Comparison of ENCODE assay signal across 1 cellular context in the genomic region with DNA sequence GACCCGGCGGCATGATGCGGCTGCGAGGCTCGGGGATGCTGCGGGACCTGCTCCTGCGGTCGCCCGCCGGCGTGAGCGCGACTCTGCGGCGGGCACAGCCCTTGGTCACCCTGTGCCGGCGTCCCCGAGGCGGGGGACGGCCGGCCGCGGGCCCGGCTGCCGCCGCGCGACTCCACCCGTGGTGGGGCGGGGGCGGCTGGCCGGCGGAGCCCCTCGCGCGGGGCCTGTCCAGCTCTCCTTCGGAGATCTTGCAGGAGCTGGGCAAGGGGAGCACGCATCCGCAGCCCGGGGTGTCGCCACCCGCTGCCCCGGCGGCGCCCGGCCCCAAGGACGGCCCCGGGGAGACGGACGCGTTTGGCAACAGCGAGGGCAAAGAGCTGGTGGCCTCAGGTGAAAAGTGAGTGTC.
A peak's percentile ranks its signal among the peaks of the same experiment; 100 is the strongest.
TF ChIP-seq lines count a peak whose summit lies in the region.

No MANE protein-coding gene starts in this region.

TF ChIP-seq in K562, 482 proteins besides CTCF, POLR2A, EP300 and RAD21 (continued from another document):
- peak; percentile 74 for TF ChIP-seq FIP1L1 (IDR thresholded peaks at IDR 0.05; ENCODE audit: low read depth, low read length, poor library complexity, severe bottlenecking)
- TF ChIP-seq, protein P1, sequence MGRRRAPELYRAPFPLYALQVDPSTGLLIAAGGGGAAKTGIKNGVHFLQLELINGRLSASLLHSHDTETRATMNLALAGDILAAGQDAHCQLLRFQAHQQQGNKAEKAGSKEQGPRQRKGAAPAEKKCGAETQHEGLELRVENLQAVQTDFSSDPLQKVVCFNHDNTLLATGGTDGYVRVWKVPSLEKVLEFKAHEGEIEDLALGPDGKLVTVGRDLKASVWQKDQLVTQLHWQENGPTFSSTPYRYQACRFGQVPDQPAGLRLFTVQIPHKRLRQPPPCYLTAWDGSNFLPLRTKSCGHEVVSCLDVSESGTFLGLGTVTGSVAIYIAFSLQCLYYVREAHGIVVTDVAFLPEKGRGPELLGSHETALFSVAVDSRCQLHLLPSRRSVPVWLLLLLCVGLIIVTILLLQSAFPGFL (CRISPR knock-in tag; IDR thresholded peaks at IDR 0.05) = no peak
- no peak for TF ChIP-seq ZNF277 (CRISPR knock-in tag; IDR thresholded peaks at IDR 0.05; ENCODE audit: borderline replicate concordance)
- TF ChIP-seq GABPA (tag; conservative IDR thresholded peaks at IDR 0.05; ENCODE audit: low read depth) = no peak
- no peak for TF ChIP-seq PYGO2 (tag; IDR thresholded peaks at IDR 0.05)
- no peak for TF ChIP-seq MBD2 (IDR thresholded peaks at IDR 0.05; ENCODE audit: borderline replicate concordance, low read depth)
- no peak; the same call in 1 of the 2 replicates for TF ChIP-seq ZC3H4 (CRISPR knock-in tag; IDR thresholded peaks at IDR 0.05; ENCODE audit: borderline replicate concordance)
- no peak for TF ChIP-seq SOX6 (IDR thresholded peaks at IDR 0.05)
- TF ChIP-seq HBP1 (CRISPR knock-in tag; IDR thresholded peaks at IDR 0.05) = no peak
- TF ChIP-seq ZNF766 (CRISPR knock-in tag; conservative IDR thresholded peaks at IDR 0.05) = no peak
- no peak for TF ChIP-seq POLR3A (IDR thresholded peaks at IDR 0.05; ENCODE audit: borderline replicate concordance, extremely low read depth, insufficient read depth, insufficient read length)
- TF ChIP-seq PHB2 (IDR thresholded peaks at IDR 0.05; ENCODE audit: low read depth) = no peak
- TF ChIP-seq SIN3A (IDR thresholded peaks at IDR 0.05; ENCODE audit: borderline replicate concordance in 2 of 2, control insufficient read depth in 1 of 2, low read depth in 2 of 2, low read length in 2 of 2) = peak in 1 of 2 experiments; percentile 11; a peak in 1 of 4 replicates
- no peak for TF ChIP-seq SIRT6 (IDR thresholded peaks at IDR 0.05; ENCODE audit: low read depth, low read length)
- TF ChIP-seq, protein P2, sequence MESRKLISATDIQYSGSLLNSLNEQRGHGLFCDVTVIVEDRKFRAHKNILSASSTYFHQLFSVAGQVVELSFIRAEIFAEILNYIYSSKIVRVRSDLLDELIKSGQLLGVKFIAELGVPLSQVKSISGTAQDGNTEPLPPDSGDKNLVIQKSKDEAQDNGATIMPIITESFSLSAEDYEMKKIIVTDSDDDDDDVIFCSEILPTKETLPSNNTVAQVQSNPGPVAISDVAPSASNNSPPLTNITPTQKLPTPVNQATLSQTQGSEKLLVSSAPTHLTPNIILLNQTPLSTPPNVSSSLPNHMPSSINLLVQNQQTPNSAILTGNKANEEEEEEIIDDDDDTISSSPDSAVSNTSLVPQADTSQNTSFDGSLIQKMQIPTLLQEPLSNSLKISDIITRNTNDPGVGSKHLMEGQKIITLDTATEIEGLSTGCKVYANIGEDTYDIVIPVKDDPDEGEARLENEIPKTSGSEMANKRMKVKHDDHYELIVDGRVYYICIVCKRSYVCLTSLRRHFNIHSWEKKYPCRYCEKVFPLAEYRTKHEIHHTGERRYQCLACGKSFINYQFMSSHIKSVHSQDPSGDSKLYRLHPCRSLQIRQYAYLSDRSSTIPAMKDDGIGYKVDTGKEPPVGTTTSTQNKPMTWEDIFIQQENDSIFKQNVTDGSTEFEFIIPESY (CRISPR knock-in tag; IDR thresholded peaks at IDR 0.05) = no peak
- TF ChIP-seq SNRNP70 (optimal IDR thresholded peaks at IDR 0.05; ENCODE audit: low read depth, low read length) = no peak
- peak; percentile 59 for TF ChIP-seq RBM22 (IDR thresholded peaks at IDR 0.05; ENCODE audit: low read depth, low read length, poor library complexity, severe bottlenecking)
- no peak for TF ChIP-seq MCM2 (IDR thresholded peaks at IDR 0.05; ENCODE audit: low read depth)
- TF ChIP-seq IFI16 (CRISPR knock-in tag; IDR thresholded peaks at IDR 0.05) = no peak
- TF ChIP-seq BRCA1 (IDR thresholded peaks at IDR 0.05) = no peak
- peak; percentile 55; the same call in 1 of the 2 replicates for TF ChIP-seq BRCA1 (CRISPR knock-in tag; IDR thresholded peaks at IDR 0.05)
- TF ChIP-seq ZNF695 (CRISPR knock-in tag; IDR thresholded peaks at IDR 0.05) = no peak
- no peak for TF ChIP-seq CBX2 (IDR thresholded peaks at IDR 0.05; ENCODE audit: insufficient read depth, low read length, poor library complexity, severe bottlenecking)
- no peak for TF ChIP-seq KHSRP (IDR thresholded peaks at IDR 0.05)
- no peak for TF ChIP-seq MAFK (IDR thresholded peaks at IDR 0.05; ENCODE audit: low read length)
- TF ChIP-seq SETDB1 (IDR thresholded peaks at IDR 0.05; ENCODE audit: low read length) = no peak
- no peak for TF ChIP-seq KLF16 (IDR thresholded peaks at IDR 0.05)
- TF ChIP-seq ZNF124 (CRISPR knock-in tag; IDR thresholded peaks at IDR 0.05) = no peak
- no peak for TF ChIP-seq MXI1 (IDR thresholded peaks at IDR 0.05; ENCODE audit: low read depth, low read length)
- no peak for TF ChIP-seq ZSCAN29 (IDR thresholded peaks at IDR 0.05)
- no peak for TF ChIP-seq BCL6 (CRISPR knock-in tag; IDR thresholded peaks at IDR 0.05)
- no peak for TF ChIP-seq PTRF (tag; IDR thresholded peaks at IDR 0.05)
- TF ChIP-seq, protein P3, sequence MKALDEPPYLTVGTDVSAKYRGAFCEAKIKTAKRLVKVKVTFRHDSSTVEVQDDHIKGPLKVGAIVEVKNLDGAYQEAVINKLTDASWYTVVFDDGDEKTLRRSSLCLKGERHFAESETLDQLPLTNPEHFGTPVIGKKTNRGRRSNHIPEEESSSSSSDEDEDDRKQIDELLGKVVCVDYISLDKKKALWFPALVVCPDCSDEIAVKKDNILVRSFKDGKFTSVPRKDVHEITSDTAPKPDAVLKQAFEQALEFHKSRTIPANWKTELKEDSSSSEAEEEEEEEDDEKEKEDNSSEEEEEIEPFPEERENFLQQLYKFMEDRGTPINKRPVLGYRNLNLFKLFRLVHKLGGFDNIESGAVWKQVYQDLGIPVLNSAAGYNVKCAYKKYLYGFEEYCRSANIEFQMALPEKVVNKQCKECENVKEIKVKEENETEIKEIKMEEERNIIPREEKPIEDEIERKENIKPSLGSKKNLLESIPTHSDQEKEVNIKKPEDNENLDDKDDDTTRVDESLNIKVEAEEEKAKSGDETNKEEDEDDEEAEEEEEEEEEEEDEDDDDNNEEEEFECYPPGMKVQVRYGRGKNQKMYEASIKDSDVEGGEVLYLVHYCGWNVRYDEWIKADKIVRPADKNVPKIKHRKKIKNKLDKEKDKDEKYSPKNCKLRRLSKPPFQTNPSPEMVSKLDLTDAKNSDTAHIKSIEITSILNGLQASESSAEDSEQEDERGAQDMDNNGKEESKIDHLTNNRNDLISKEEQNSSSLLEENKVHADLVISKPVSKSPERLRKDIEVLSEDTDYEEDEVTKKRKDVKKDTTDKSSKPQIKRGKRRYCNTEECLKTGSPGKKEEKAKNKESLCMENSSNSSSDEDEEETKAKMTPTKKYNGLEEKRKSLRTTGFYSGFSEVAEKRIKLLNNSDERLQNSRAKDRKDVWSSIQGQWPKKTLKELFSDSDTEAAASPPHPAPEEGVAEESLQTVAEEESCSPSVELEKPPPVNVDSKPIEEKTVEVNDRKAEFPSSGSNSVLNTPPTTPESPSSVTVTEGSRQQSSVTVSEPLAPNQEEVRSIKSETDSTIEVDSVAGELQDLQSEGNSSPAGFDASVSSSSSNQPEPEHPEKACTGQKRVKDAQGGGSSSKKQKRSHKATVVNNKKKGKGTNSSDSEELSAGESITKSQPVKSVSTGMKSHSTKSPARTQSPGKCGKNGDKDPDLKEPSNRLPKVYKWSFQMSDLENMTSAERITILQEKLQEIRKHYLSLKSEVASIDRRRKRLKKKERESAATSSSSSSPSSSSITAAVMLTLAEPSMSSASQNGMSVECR (CRISPR knock-in tag; IDR thresholded peaks at IDR 0.05) = 0 out of 2 replicates have a peak, but pooled peaks have one; percentile 16
- no peak for TF ChIP-seq ZNF644 (tag; IDR thresholded peaks at IDR 0.05; ENCODE audit: low read depth)
- peak; percentile 90 for TF ChIP-seq CHD1 (IDR thresholded peaks at IDR 0.05; ENCODE audit: low read length)
- 0 out of 4 replicates have a peak, but pooled peaks of 1 of the 2 experiments have one; percentile 20 for TF ChIP-seq TEAD1 (CRISPR knock-in tag; IDR thresholded peaks at IDR 0.05)
- TF ChIP-seq NR2F6 (CRISPR knock-in tag; IDR thresholded peaks at IDR 0.05) = no peak
- no peak for TF ChIP-seq ILF3 (IDR thresholded peaks at IDR 0.05; ENCODE audit: borderline replicate concordance)
- peak; percentile 88 for TF ChIP-seq RBFOX2 (IDR thresholded peaks at IDR 0.05; ENCODE audit: low read depth, low read length)
